Comparison of ENCODE assay signal across 12 cellular contexts in genomic region chr5:154345255-154345952, GRCh38.
DNase-seq lines count a peak whose midpoint lies in the region; ATAC-seq lines count a peak whose summit lies in the region.
"Had no signal": no experiment of that assay in that cellular context is flagged by ENCODE, and none has a peak within 500 bp of the region (broad histone marks: within the 10 kb centered on the region; RNA-seq: fewer than 3 reads in every experiment).

No MANE protein-coding gene starts in this region.

- DNase-seq in occipital lobe (lab: John Stamatoyannopoulos, UW) (no peak), SKM-1 treated with dmso at 0.1 percent for 144 hours (lab: John Stamatoyannopoulos, UW; ENCODE audit: unreplicated experiment) (no peak), COLO668 (lab: John Stamatoyannopoulos, UW; ENCODE audit: unreplicated experiment) (no peak)
- DNase-seq: adrenal gland; Caco-2; HFFc6; stimulated activated CD4-positive, alpha-beta T cell treated with anti-CD3 and anti-CD28 coated beads, Interleukin-2, amount 100 ng/mL, for 48 hours had no signal

- ATAC-seq in GM19035 (IDR thresholded peaks at IDR 0.05; ENCODE audit: unreplicated experiment) (peak; percentile 81), GM21737 (IDR thresholded peaks at IDR 0.05; ENCODE audit: unreplicated experiment) (peak; percentile 77), HG03097 (IDR thresholded peaks at IDR 0.05; ENCODE audit: low FRiP score, unreplicated experiment) (peak; percentile 61)
- ATAC-seq in stimulated activated memory B cell treated with anti-CD40 and anti-IgM and Interleukin-4, amounts not matched to agents 10 μg/mL and 1 μg/mL and 100 μg/mL, for 72 hours = peak; percentile 79

- no peaks in the 10 kb centered on the region for H3K27me3 Mint-ChIP-seq in stimulated activated memory B cell treated with anti-CD40 and anti-IgM and Interleukin-4, amounts not matched to agents 10 μg/mL and 1 μg/mL and 100 μg/mL, for 72 hours
- H3K27me3 Mint-ChIP-seq: dendritic cell treated with granulocyte-macrophage colony-stimulating factor and Interleukin-4, amounts not matched to agents 40 ng/mL and 50 ng/mL, for 4 days had no signal

- H3K4me1 Mint-ChIP-seq in stimulated activated memory B cell treated with anti-CD40 and anti-IgM and Interleukin-4, amounts not matched to agents 10 μg/mL and 1 μg/mL and 100 μg/mL, for 72 hours = peaks cover 12% of the 10 kb centered on the region

- H3K9me3 Mint-ChIP-seq in stimulated activated memory B cell treated with anti-CD40 and anti-IgM and Interleukin-4, amounts not matched to agents 10 μg/mL and 1 μg/mL and 100 μg/mL, for 72 hours = no peaks in the 10 kb centered on the region
- H3K9me3 Mint-ChIP-seq: dendritic cell treated with granulocyte-macrophage colony-stimulating factor and Interleukin-4, amounts not matched to agents 40 ng/mL and 50 ng/mL, for 4 days; HFFc6 had no signal

- peak overlapping the region; percentile 44 for H3K27ac Mint-ChIP-seq in stimulated activated memory B cell treated with anti-CD40 and anti-IgM and Interleukin-4, amounts not matched to agents 10 μg/mL and 1 μg/mL and 100 μg/mL, for 72 hours
- H3K27ac Mint-ChIP-seq: dendritic cell treated with granulocyte-macrophage colony-stimulating factor and Interleukin-4, amounts not matched to agents 40 ng/mL and 50 ng/mL, for 4 days; HFFc6 had no signal

- peaks cover 12% of the 10 kb centered on the region for H3K36me3 Mint-ChIP-seq in stimulated activated memory B cell treated with anti-CD40 and anti-IgM and Interleukin-4, amounts not matched to agents 10 μg/mL and 1 μg/mL and 100 μg/mL, for 72 hours

- no peak overlapping the region for H3K4me3 Mint-ChIP-seq in stimulated activated memory B cell treated with anti-CD40 and anti-IgM and Interleukin-4, amounts not matched to agents 10 μg/mL and 1 μg/mL and 100 μg/mL, for 72 hours
- H3K4me3 Mint-ChIP-seq: dendritic cell treated with granulocyte-macrophage colony-stimulating factor and Interleukin-4, amounts not matched to agents 40 ng/mL and 50 ng/mL, for 4 days; HFFc6 had no signal
